Comparison of ENCODE assay signal across 8 cellular contexts in the genomic region with DNA sequence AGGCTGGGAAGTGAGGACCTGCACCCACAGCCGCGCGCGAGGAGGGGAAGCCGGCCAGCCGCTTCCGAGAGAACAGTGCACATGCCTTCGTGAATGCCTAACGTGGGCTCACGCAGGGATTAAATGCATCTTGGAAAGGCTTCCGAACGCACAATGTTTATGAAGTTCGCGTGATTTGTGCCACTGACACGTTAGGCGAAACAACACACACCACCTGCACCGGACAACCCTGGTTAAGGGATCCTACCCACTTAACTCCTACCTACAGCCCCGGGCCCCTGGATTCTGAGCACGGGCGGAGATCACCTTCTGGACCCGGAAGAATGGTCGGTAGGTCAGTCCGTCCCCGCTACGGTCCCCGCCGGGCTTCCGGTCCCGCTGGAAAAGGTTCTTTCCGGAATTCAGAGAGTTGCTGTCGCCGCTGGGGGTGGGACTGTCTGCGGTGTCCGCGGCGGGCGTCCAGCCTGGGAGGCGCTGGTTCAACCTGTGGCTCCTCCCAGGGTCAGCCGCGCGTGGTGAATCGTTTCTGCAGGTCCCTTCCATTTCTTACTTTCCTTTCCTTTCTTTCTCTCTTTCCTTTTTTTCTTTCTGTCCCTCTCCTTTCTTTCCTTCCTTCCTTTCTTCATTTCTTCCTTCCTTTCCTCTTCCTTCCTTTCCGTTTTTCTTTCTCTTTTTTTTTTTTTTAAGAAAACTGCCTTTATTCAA. TPM values are rescaled to one million over a fixed set of nuclear protein-coding genes. Genes with fewer than 3 reads are reported as not detected.
DNase-seq lines count a peak whose midpoint lies in the region; ATAC-seq and TF ChIP-seq lines count a peak whose summit lies in the region.

A gene with protein sequence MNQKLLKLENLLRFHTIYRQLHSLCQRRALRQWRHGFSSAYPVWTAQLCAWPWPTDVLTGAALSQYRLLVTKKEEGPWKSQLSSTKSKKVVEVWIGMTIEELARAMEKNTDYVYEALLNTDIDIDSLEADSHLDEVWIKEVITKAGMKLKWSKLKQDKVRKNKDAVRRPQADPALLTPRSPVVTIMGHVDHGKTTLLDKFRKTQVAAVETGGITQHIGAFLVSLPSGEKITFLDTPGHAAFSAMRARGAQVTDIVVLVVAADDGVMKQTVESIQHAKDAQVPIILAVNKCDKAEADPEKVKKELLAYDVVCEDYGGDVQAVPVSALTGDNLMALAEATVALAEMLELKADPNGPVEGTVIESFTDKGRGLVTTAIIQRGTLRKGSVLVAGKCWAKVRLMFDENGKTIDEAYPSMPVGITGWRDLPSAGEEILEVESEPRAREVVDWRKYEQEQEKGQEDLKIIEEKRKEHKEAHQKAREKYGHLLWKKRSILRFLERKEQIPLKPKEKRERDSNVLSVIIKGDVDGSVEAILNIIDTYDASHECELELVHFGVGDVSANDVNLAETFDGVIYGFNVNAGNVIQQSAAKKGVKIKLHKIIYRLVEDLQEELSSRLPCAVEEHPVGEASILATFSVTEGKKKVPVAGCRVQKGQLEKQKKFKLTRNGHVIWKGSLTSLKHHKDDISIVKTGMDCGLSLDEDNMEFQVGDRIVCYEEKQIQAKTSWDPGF (minus strand): TSS at position 325 of the 705 bp plus-strand sequence. CDS start 5,373 bp downstream, outside the sequence.

- H3K4me3 ChIP-seq in esophagus (ENCODE audit: low read depth in 1 of 2, low read length in 2 of 2) (peak within 1 kb of the TSS; percentile 75 to 89), muscle layer of colon (ENCODE audit: low read depth in 1 of 2, low read length in 2 of 2) (peak within 1 kb of the TSS; percentile 91 to 93)

- peak; percentile 90 for DNase-seq in DMS79 (lab: John Stamatoyannopoulos, UW)
- DNase-seq in KBM-7 = peak; percentile 95
- DNase-seq in activated T-cell treated with anti-CD3 and anti-CD28 coated beads, Interleukin-2, amount 50 U/mL, for 24 hours = peak; percentile 95
- peak; percentile 86 for DNase-seq in stimulated activated CD8-positive, alpha-beta memory T cell treated with anti-CD3 and anti-CD28 coated beads, Interleukin-7, amount 100 ng/mL, for 24 hours (ENCODE audit: low read depth)

- ATAC-seq in GM21717 (IDR thresholded peaks at IDR 0.05; ENCODE audit: unreplicated experiment) = peak; percentile 97

- H3K27ac Mint-ChIP-seq in activated T-cell treated with anti-CD3 and anti-CD28 coated beads, Interleukin-2, amount 50 U/mL, for 24 hours = peak within 1 kb of the TSS; percentile 97

- WGBS in esophagus, 2 donors = 0% methylated on average over 43 of the region's 43 CpGs

- in situ Hi-C loops in KBM-7 (cut with MboI; ENCODE audit: low pct_unique_long_range_greater_than_20kb, low sequenced_read_pairs) = no loop called here

- H3K9me3 ChIP-seq in esophagus (ENCODE audit: control insufficient read depth in 2 of 2, insufficient read depth in 1 of 2, low read depth in 1 of 2, low read length in 1 of 2) (no peaks in the 10 kb centered on the region), muscle layer of colon (ENCODE audit: low read length) (no peaks in the 10 kb centered on the region)

- peaks cover 19% of the 10 kb centered on the region for H3K4me1 Mint-ChIP-seq in activated T-cell treated with anti-CD3 and anti-CD28 coated beads, Interleukin-2, amount 50 U/mL, for 24 hours (ENCODE audit: low read depth)

- H3K27ac ChIP-seq in esophagus (ENCODE audit: low read depth in 2 of 2, low read length in 1 of 2) (peak within 1 kb of the TSS; percentile 90 to 94), muscle layer of colon (ENCODE audit: low read depth, low read length) (peak within 1 kb of the TSS; percentile 91)

- H3K4me3 Mint-ChIP-seq in activated T-cell treated with anti-CD3 and anti-CD28 coated beads, Interleukin-2, amount 50 U/mL, for 24 hours = peak within 1 kb of the TSS; percentile 97

- peak within 1 kb of the TSS; percentile 90 for H3K9ac ChIP-seq in muscle layer of colon (ENCODE audit: low read length)

- H3K4me1 ChIP-seq in esophagus (ENCODE audit: control insufficient read depth in 2 of 2, insufficient read depth in 2 of 2, low read length in 1 of 2) = no peaks in the 10 kb centered on the region
- H3K4me1 ChIP-seq in muscle layer of colon (ENCODE audit: insufficient read depth, low read length) = peaks cover 11% of the 10 kb centered on the region

- peaks cover 46% of the 10 kb centered on the region for H3K36me3 Mint-ChIP-seq in activated T-cell treated with anti-CD3 and anti-CD28 coated beads, Interleukin-2, amount 50 U/mL, for 24 hours (ENCODE audit: low read depth)

- H3K27me3 ChIP-seq in esophagus (ENCODE audit: control insufficient read depth in 1 of 2, insufficient read depth in 2 of 2, low read length in 2 of 2) (no peaks in the 10 kb centered on the region), muscle layer of colon (ENCODE audit: control insufficient read depth in 1 of 2, insufficient read depth in 2 of 2, low read length in 2 of 2) (no peaks in the 10 kb centered on the region)

- H3K9me3 Mint-ChIP-seq in activated T-cell treated with anti-CD3 and anti-CD28 coated beads, Interleukin-2, amount 50 U/mL, for 24 hours = no peaks in the 10 kb centered on the region

- H3K36me3 ChIP-seq in esophagus (ENCODE audit: control insufficient read depth in 2 of 2, insufficient read depth in 2 of 2, low read length in 1 of 2) = peaks cover 0 to 2% of the 10 kb centered on the region in 2 donors
- H3K36me3 ChIP-seq in muscle layer of colon (ENCODE audit: insufficient read depth, low read length) = peaks cover 15% of the 10 kb centered on the region

- no peaks in the 10 kb centered on the region for H3K27me3 Mint-ChIP-seq in activated T-cell treated with anti-CD3 and anti-CD28 coated beads, Interleukin-2, amount 50 U/mL, for 24 hours

TF ChIP-seq in PFSK-1, 5 proteins besides CTCF, POLR2A, EP300 and RAD21:
- TF ChIP-seq TAF1 (IDR thresholded peaks at IDR 0.05; ENCODE audit: borderline replicate concordance, insufficient read depth, low read length) (peak; percentile 93; the same call in 1 of the 2 replicates), POLR2AphosphoS5 (IDR thresholded peaks at IDR 0.05; ENCODE audit: low read depth, low read length) (peak; percentile 99), SIN3A (IDR thresholded peaks at IDR 0.05; ENCODE audit: borderline replicate concordance, insufficient read depth, low read length) (peak; percentile 80; the same call in 1 of the 2 replicates), FOXP2 (optimal IDR thresholded peaks at IDR 0.05; ENCODE audit: borderline replicate concordance, extremely low read depth, extremely low read length, insufficient read depth) (peak; percentile 69)
- TF ChIP-seq, protein P1, sequence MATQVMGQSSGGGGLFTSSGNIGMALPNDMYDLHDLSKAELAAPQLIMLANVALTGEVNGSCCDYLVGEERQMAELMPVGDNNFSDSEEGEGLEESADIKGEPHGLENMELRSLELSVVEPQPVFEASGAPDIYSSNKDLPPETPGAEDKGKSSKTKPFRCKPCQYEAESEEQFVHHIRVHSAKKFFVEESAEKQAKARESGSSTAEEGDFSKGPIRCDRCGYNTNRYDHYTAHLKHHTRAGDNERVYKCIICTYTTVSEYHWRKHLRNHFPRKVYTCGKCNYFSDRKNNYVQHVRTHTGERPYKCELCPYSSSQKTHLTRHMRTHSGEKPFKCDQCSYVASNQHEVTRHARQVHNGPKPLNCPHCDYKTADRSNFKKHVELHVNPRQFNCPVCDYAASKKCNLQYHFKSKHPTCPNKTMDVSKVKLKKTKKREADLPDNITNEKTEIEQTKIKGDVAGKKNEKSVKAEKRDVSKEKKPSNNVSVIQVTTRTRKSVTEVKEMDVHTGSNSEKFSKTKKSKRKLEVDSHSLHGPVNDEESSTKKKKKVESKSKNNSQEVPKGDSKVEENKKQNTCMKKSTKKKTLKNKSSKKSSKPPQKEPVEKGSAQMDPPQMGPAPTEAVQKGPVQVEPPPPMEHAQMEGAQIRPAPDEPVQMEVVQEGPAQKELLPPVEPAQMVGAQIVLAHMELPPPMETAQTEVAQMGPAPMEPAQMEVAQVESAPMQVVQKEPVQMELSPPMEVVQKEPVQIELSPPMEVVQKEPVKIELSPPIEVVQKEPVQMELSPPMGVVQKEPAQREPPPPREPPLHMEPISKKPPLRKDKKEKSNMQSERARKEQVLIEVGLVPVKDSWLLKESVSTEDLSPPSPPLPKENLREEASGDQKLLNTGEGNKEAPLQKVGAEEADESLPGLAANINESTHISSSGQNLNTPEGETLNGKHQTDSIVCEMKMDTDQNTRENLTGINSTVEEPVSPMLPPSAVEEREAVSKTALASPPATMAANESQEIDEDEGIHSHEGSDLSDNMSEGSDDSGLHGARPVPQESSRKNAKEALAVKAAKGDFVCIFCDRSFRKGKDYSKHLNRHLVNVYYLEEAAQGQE (IDR thresholded peaks at IDR 0.05; ENCODE audit: insufficient read depth in 1 of 2, low read depth in 2 of 2, low read length in 2 of 2) = peak; percentile 57 to 77; a peak in 2 of 4 replicates

RNA-seq across cellular contexts. Expression of the gene that starts here (rescaled TPM):
- polyA plus RNA-seq in PFSK-1 (2012; ENCODE audit: insufficient read length, low read depth) = 29.8 TPM
- polyA plus RNA-seq in esophagus = 10 to 100 TPM; 16.8 to 18.5 TPM

Comparison
In these comparisons a context has a peak if more than half of its experiments do, and no peak if none do; other contexts are left out.
1. Peak in every context shown above with its lines: DNase-seq, ATAC-seq, H3K4me3 ChIP-seq and H3K27ac ChIP-seq.